Comparison of ENCODE assay signal across 1 cellular context in the genomic region with DNA sequence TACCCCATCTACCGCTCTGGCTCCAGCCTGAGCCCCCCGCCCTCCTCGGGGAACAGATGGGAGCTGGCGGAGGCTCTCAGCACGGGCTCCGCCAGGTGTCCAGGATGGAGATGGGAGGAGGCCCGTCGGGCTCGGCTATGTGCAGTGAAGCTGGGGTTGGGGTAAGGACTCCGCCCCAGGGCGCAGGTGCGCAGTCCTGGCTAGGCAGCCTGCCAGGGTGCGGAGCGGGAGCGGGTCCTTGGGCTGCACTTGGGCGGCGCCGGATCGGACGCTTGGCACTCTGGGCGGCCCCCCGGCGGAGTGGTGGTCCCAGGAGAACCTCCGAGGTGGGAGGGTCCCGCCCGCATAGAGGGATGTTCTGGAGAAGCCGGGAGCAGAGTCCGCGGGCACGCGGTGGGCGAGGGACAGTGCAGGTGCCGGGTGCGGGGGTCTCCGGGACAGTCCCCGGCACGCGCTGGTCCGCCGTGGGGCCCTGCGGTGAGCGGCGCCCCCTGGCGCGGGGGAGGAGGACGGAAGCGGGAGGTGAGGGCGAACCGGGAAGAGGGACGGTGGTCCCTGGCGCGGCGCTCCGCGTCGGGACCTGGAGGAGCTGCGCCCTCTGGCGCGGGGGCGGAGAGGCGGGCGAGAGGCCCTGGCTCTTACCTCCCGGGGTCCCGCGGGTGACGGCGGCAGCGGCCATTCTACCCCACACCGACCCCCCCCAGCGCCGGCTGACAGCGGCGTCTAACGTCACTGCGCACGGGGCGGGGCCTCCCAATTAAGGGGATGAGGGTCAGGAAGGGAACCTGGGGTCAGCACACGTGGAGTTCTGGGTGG.
TF ChIP-seq lines count a peak whose summit lies in the region.

A gene with protein sequence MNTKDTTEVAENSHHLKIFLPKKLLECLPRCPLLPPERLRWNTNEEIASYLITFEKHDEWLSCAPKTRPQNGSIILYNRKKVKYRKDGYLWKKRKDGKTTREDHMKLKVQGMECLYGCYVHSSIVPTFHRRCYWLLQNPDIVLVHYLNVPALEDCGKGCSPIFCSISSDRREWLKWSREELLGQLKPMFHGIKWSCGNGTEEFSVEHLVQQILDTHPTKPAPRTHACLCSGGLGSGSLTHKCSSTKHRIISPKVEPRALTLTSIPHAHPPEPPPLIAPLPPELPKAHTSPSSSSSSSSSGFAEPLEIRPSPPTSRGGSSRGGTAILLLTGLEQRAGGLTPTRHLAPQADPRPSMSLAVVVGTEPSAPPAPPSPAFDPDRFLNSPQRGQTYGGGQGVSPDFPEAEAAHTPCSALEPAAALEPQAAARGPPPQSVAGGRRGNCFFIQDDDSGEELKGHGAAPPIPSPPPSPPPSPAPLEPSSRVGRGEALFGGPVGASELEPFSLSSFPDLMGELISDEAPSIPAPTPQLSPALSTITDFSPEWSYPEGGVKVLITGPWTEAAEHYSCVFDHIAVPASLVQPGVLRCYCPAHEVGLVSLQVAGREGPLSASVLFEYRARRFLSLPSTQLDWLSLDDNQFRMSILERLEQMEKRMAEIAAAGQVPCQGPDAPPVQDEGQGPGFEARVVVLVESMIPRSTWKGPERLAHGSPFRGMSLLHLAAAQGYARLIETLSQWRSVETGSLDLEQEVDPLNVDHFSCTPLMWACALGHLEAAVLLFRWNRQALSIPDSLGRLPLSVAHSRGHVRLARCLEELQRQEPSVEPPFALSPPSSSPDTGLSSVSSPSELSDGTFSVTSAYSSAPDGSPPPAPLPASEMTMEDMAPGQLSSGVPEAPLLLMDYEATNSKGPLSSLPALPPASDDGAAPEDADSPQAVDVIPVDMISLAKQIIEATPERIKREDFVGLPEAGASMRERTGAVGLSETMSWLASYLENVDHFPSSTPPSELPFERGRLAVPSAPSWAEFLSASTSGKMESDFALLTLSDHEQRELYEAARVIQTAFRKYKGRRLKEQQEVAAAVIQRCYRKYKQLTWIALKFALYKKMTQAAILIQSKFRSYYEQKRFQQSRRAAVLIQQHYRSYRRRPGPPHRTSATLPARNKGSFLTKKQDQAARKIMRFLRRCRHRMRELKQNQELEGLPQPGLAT (minus strand): TSS at position 725 of the 816 bp plus-strand sequence. CDS start 1,453 bp downstream, outside the sequence.

TF ChIP-seq in A549, 52 proteins besides CTCF, POLR2A, EP300 and RAD21 (continued from another document):
- TF ChIP-seq, protein P1, sequence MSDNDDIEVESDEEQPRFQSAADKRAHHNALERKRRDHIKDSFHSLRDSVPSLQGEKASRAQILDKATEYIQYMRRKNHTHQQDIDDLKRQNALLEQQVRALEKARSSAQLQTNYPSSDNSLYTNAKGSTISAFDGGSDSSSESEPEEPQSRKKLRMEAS (IDR thresholded peaks at IDR 0.05): peak; percentile 89
- TF ChIP-seq KDM1A (IDR thresholded peaks at IDR 0.05; ENCODE audit: low read depth) (no peak), ZSCAN20 (CRISPR knock-in tag; IDR thresholded peaks at IDR 0.05) (no peak), CEBPB (IDR thresholded peaks at IDR 0.05) (no peak), GATA3 (IDR thresholded peaks at IDR 0.05; ENCODE audit: borderline replicate concordance) (peak; percentile 53; the same call in 1 of the 2 replicates)
